In genomic region chr4:122718265-122718664, GRCh38 we compare ENCODE assay signal across 9 cellular contexts.
"Had no signal": no experiment of that assay in that cellular context is flagged by ENCODE, and none has a peak within 500 bp of the region (broad histone marks: within the 10 kb centered on the region; RNA-seq: fewer than 3 reads in every experiment).

No MANE protein-coding gene starts in this region.

- DNase-seq: GM23248, GOT3, H7, HFFc6 had no signal

- H3K27ac Mint-ChIP-seq: HFFc6, IgD-negative memory B cell had no signal

- H3K9me3 Mint-ChIP-seq: HFFc6, IgD-negative memory B cell had no signal

- H2AFZ ChIP-seq: GM23248 had no signal

- ATAC-seq: HCT116, HepG2 had no signal

- H3K27ac ChIP-seq: GM23248, HL-60 had no signal

- H3K9me3 ChIP-seq: HAP-1 had no signal

- H3K36me3 ChIP-seq: HAP-1 had no signal

- H3K9ac ChIP-seq: GM23248 had no signal

- H3K4me3 Mint-ChIP-seq: HFFc6, IgD-negative memory B cell had no signal

- H3K4me3 ChIP-seq: GM23248, HAP-1 had no signal

- FAIRE-seq: HepG2 had no signal

- H3K36me3 Mint-ChIP-seq: IgD-negative memory B cell had no signal
